22 cellular contexts compared by ENCODE assay signal in genomic region chr3:4797201-4797600, GRCh38.
DNase-seq lines count a peak whose midpoint lies in the region; ATAC-seq, FAIRE-seq and TF ChIP-seq lines count a peak whose summit lies in the region.
"Had no signal": no experiment of that assay in that cellular context is flagged by ENCODE, and none has a peak within 500 bp of the region (broad histone marks: within the 10 kb centered on the region; RNA-seq: fewer than 3 reads in every experiment).

No MANE protein-coding gene starts in this region.

- no peak overlapping the region for H3K27ac ChIP-seq in mesendoderm (ENCODE audit: low read depth, low read length)
- H3K27ac ChIP-seq: SJCRH30 had no signal

- no CpG with 5 or more reads among the region's 3 CpGs for WGBS in mesendoderm (ENCODE audit: extremely low coverage, insufficient coverage, low lambda C conversion rate)

- H3K36me3 ChIP-seq in mesendoderm (ENCODE audit: control insufficient read depth, insufficient read depth, low read length) = no peaks in the 10 kb centered on the region
- H3K36me3 ChIP-seq: SJCRH30 had no signal

- no peak overlapping the region for H3K9ac ChIP-seq in mesendoderm (ENCODE audit: low read length)

- no peak overlapping the region for H3K4me3 ChIP-seq in mesendoderm (ENCODE audit: low read length)
- H3K4me3 ChIP-seq: SJCRH30 had no signal

- H3K36me3 Mint-ChIP-seq in WTC11 = peaks cover 19% of the 10 kb centered on the region

- no peak overlapping the region for H3K27ac Mint-ChIP-seq in WTC11
- H3K27ac Mint-ChIP-seq: CD4-positive, CD25-positive, alpha-beta regulatory T cell had no signal

- H3K4me2 ChIP-seq in mesendoderm (ENCODE audit: low read length) = no peak overlapping the region

- no peak for TF ChIP-seq CTCF in WTC11 (IDR thresholded peaks at IDR 0.05)

- H3K4ac ChIP-seq in mesendoderm (ENCODE audit: low read depth, low read length) = no peak overlapping the region

- H3K56ac ChIP-seq in mesendoderm (ENCODE audit: low read length) = no peak overlapping the region

- H3K18ac ChIP-seq in mesendoderm (ENCODE audit: low read length) = no peak overlapping the region

- POLR2A ChIA-PET in WTC11 (lab: Charles Lee) = no interaction called here

- H3K9me3 Mint-ChIP-seq in WTC11 = peaks cover 23% of the 10 kb centered on the region
- H3K9me3 Mint-ChIP-seq: CD4-positive, CD25-positive, alpha-beta regulatory T cell had no signal

- no peaks in the 10 kb centered on the region for H3K79me2 ChIP-seq in mesendoderm (ENCODE audit: control insufficient read depth, insufficient read depth, low read length)

- H2BK5ac ChIP-seq in mesendoderm (ENCODE audit: low read length) = no peak overlapping the region

- CTCF ChIA-PET in WTC11 (lab: Charles Lee) = no interaction called here

- H2AK5ac ChIP-seq in mesendoderm (ENCODE audit: low read length) = no peak overlapping the region

- no peaks in the 10 kb centered on the region for H3K4me1 ChIP-seq in mesendoderm (ENCODE audit: control insufficient read depth, low read depth, low read length)
- H3K4me1 ChIP-seq: SJCRH30 had no signal

- no peak for ATAC-seq in WTC11
- ATAC-seq: Panc1 had no signal

- no peaks in the 10 kb centered on the region for H3K27me3 ChIP-seq in mesendoderm (ENCODE audit: insufficient read depth, low read length, poor library complexity)
- H3K27me3 ChIP-seq: SJCRH30 had no signal

- H2BK120ac ChIP-seq in mesendoderm (ENCODE audit: low read depth, low read length) = no peak overlapping the region

- no peaks in the 10 kb centered on the region for H3K79me1 ChIP-seq in mesendoderm (ENCODE audit: low read length)

- H4K5ac ChIP-seq in mesendoderm (ENCODE audit: low read length) = no peak overlapping the region

- no peak overlapping the region for H4K8ac ChIP-seq in mesendoderm (ENCODE audit: low read depth, low read length)

- DNase-seq in HTR-8/SVneo (ENCODE audit: insufficient read length, low spot score) (no peak), RPMI7951 (ENCODE audit: low read depth) (peak; percentile 47), astrocyte of the hippocampus (ENCODE audit: low read depth, low spot score) (peak; percentile 34), mesendoderm (peak; percentile 45), NCI-H2171 (lab: John Stamatoyannopoulos, UW) (no peak), WTC11 (ENCODE audit: low spot score) (no peak)
- no peak for DNase-seq in activated CD4-positive, alpha-beta T cell treated with anti-CD3 and anti-CD28 coated beads for 48 hours
- DNase-seq: CD4-positive, CD25-positive, alpha-beta regulatory T cell; COR-L47; DMS153; Karpas-422; NCI-H1092 treated with DMSO at 0.1 percent for 48 hours; NCI-H1436 treated with DMSO at 0.1 percent for 48 hours; NCI-H1930; NCI-H345; NCI-H524; NCI-H774; NK-92 treated with Interleukin-12 subunit alpha and Interleukin-12 subunit beta, amount 100 ng/mL, for 24 hours; SJCRH30 had no signal

- H3K4me3 Mint-ChIP-seq in WTC11 = no peak overlapping the region
- H3K4me3 Mint-ChIP-seq: CD4-positive, CD25-positive, alpha-beta regulatory T cell had no signal

- no peaks in the 10 kb centered on the region for H3K27me3 Mint-ChIP-seq in WTC11 (ENCODE audit: low read depth)
- H3K27me3 Mint-ChIP-seq: CD4-positive, CD25-positive, alpha-beta regulatory T cell had no signal

- H3K4me1 Mint-ChIP-seq in WTC11 = no peaks in the 10 kb centered on the region

- no peak overlapping the region for H3K23ac ChIP-seq in mesendoderm (ENCODE audit: low read length)

- FAIRE-seq in HTR-8/SVneo (lab: Jason Lieb, UNC) = peak; percentile 9
- FAIRE-seq: GM12891, H54 had no signal

- H2BK15ac ChIP-seq in mesendoderm (replicated peaks; ENCODE audit: low read depth) = no peak overlapping the region

TF ChIP-seq in WTC11, 78 proteins besides CTCF, POLR2A, EP300 and RAD21 (continues in another document):
- no peak for TF ChIP-seq CBFB (CRISPR knock-in tag; IDR thresholded peaks at IDR 0.05; ENCODE audit: low read depth)
- no peak for TF ChIP-seq GABPB1 (CRISPR knock-in tag; IDR thresholded peaks at IDR 0.05)
- no peak for TF ChIP-seq GRHL2 (CRISPR knock-in tag; IDR thresholded peaks at IDR 0.05; ENCODE audit: insufficient replicate concordance, severe bottlenecking)
- no peak for TF ChIP-seq NFE2L1 (CRISPR knock-in tag; IDR thresholded peaks at IDR 0.05)
- no peak for TF ChIP-seq ZNF671 (CRISPR knock-in tag; IDR thresholded peaks at IDR 0.05)
- TF ChIP-seq NR3C1 (CRISPR knock-in tag; conservative IDR thresholded peaks at IDR 0.05; ENCODE audit: low read depth) = no peak
- TF ChIP-seq E2F1 (CRISPR knock-in tag; IDR thresholded peaks at IDR 0.05) = no peak
- no peak for TF ChIP-seq E2F5 (CRISPR knock-in tag; IDR thresholded peaks at IDR 0.05)
- no peak for TF ChIP-seq FOXP1 (CRISPR knock-in tag; IDR thresholded peaks at IDR 0.05; ENCODE audit: borderline replicate concordance)
- no peak for TF ChIP-seq ARID4B (CRISPR knock-in tag; IDR thresholded peaks at IDR 0.05; ENCODE audit: borderline replicate concordance)
- TF ChIP-seq STAT6 (CRISPR knock-in tag; conservative IDR thresholded peaks at IDR 0.05; ENCODE audit: low read depth) = no peak

Comparison
In these comparisons a context has a peak if more than half of its experiments do, and no peak if none do; other contexts are left out.
1. DNase-seq: peak in RPMI7951 (single experiment), astrocyte of the hippocampus (single experiment) and mesendoderm (single experiment); none in HTR-8/SVneo (single experiment), NCI-H2171 (single experiment), WTC11 (single experiment) and activated CD4-positive, alpha-beta T cell treated with anti-CD3 and anti-CD28 coated beads for 48 hours (single experiment).